Comparison of ENCODE assay signal across 16 cellular contexts in genomic region chr5:78610163-78610583, GRCh38. TPM values are rescaled to one million over a fixed set of nuclear protein-coding genes. Genes with fewer than 3 reads are reported as not detected.
DNase-seq lines count a peak whose midpoint lies in the region; ATAC-seq, FAIRE-seq and TF ChIP-seq lines count a peak whose summit lies in the region.
"Had no signal": no experiment of that assay in that cellular context is flagged by ENCODE, and none has a peak within 500 bp of the region (broad histone marks: within the 10 kb centered on the region; RNA-seq: fewer than 3 reads in every experiment).

No MANE protein-coding gene starts in this region.

- no peaks in the 10 kb centered on the region for H3K9me2 ChIP-seq in PC-3 (replicated peaks; ENCODE audit: low read length)

- H3K79me2 ChIP-seq in PC-3 (ENCODE audit: low read length) = peaks cover 38% of the 10 kb centered on the region

- TF ChIP-seq CTCF in body of pancreas (IDR thresholded peaks at IDR 0.05) = no peak
- no peak for TF ChIP-seq CTCF in PC-3 (conservative IDR thresholded peaks at IDR 0.05; ENCODE audit: low read depth, low read length)

- TF ChIP-seq POLR2A in H54 (IDR thresholded peaks at IDR 0.05; ENCODE audit: low read depth, low read length) (no peak), body of pancreas (IDR thresholded peaks at IDR 0.05) (no peak)

- BruUV-seq in PC-3 (replicated peaks; lab: Mats Ljungman, UMichigan) = no TSS peak

- H3K4me1 ChIP-seq in body of pancreas (peaks cover 9% of the 10 kb centered on the region), right cardiac atrium (ENCODE audit: control insufficient read depth, insufficient read depth, low read length) (no peaks in the 10 kb centered on the region), PC-3 (ENCODE audit: insufficient read depth, low read length) (peaks cover 37% of the 10 kb centered on the region)

- H3K36me3 ChIP-seq in body of pancreas (replicated peaks in 1 of 2; ENCODE audit: insufficient read depth in 1 of 2, low read depth in 2 of 2) (no peaks in the 10 kb centered on the region), PC-3 (ENCODE audit: low read depth, low read length) (peaks cover 5% of the 10 kb centered on the region)

- 75 to 96% methylated on average over 7 of the region's 7 CpGs for WGBS in body of pancreas, 2 donors
- WGBS in right cardiac atrium = 62% methylated on average over 7 of the region's 7 CpGs

- H3K27me3 ChIP-seq in body of pancreas = no peaks in the 10 kb centered on the region
- no peaks in the 10 kb centered on the region for H3K27me3 ChIP-seq in right cardiac atrium (ENCODE audit: control insufficient read depth, insufficient read depth)
- H3K27me3 ChIP-seq in PC-3 (ENCODE audit: low read length) = no peaks in the 10 kb centered on the region

- H3K27ac ChIP-seq in body of pancreas = no peak overlapping the region
- no peak overlapping the region for H3K27ac ChIP-seq in right cardiac atrium (ENCODE audit: low read length)
- H3K27ac ChIP-seq in PC-3 (ENCODE audit: low read length) = no peak overlapping the region

- no peak overlapping the region for H3K9ac ChIP-seq in PC-3 (ENCODE audit: low read length)

- H3K4me3 ChIP-seq in body of pancreas (no peak overlapping the region), right cardiac atrium (ENCODE audit: low read length) (no peak overlapping the region), PC-3 (ENCODE audit: low read length) (no peak overlapping the region)

- POLR2A ChIA-PET in PC-3 (lab: Charles Lee; ENCODE audit: unreplicated experiment) = no interaction called here

- no peaks in the 10 kb centered on the region for H4K20me1 ChIP-seq in PC-3 (ENCODE audit: low read length)

- no peak overlapping the region for H2AFZ ChIP-seq in PC-3 (ENCODE audit: low read length)

- no peak overlapping the region for H3K4me2 ChIP-seq in PC-3 (ENCODE audit: low read length)

- no peaks in the 10 kb centered on the region for H3F3A ChIP-seq in PC-3 (ENCODE audit: low read length, unreplicated experiment)

- DNase-seq in H54 (ENCODE audit: insufficient read length, low spot score) (peak; percentile 37), body of pancreas (peak in 2 of 4 donors; percentile 32 to 44), right cardiac atrium (peak in 2 of 3 donors; percentile 51 to 60), stromal cell of bone marrow (ENCODE audit: low read depth) (peak; percentile 47), DMS53 treated with DMSO at 0.1 percent for 48 hours (lab: John Stamatoyannopoulos, UW; ENCODE audit: unreplicated experiment) (no peak), PC-3 (no peak)
- DNase-seq: amygdala; Calu3; kidney; NCI-H510A treated with DMSO at 0.1 percent for 48 hours; nucleus accumbens; stimulated activated CD4-positive, alpha-beta T cell treated with anti-CD3 and anti-CD28 coated beads, Interleukin-1b, Interleukin-23, amount 100 ng/mL, for 48 hours; stimulated activated naive CD4-positive, alpha-beta T cell had no signal

- H3K9me3 ChIP-seq in body of pancreas = no peaks in the 10 kb centered on the region
- H3K9me3 ChIP-seq in right cardiac atrium (ENCODE audit: control insufficient read depth, low read length) = no peaks in the 10 kb centered on the region
- no peaks in the 10 kb centered on the region for H3K9me3 ChIP-seq in PC-3 (ENCODE audit: low read length)

- peak; percentile 38 for ATAC-seq in body of pancreas
- peak; percentile 76 to 81 for ATAC-seq in right cardiac atrium
- no peak for ATAC-seq in HG02981 (IDR thresholded peaks at IDR 0.05; ENCODE audit: unreplicated experiment)
- ATAC-seq in PC-3 = no peak
- ATAC-seq in HG03457 (IDR thresholded peaks at IDR 0.05; ENCODE audit: unreplicated experiment) = no peak

- CTCF ChIA-PET in PC-3 (lab: Charles Lee) = no interaction called here

- peak; percentile 23 for FAIRE-seq in H54 (lab: Jason Lieb, UNC)
- FAIRE-seq: kidney, TTC549 had no signal

- intact Hi-C loops in body of pancreas (cut with DNase I) (no loop called here), right cardiac atrium (cut with DNase I) (no loop called here), PC-3 (cut with micrococcal nuclease) (no loop called here)

RNA-seq across cellular contexts. Expression of gene LHFPL2, which starts 38.4 kb away (rescaled TPM):
- 10 to 100 TPM; 15.5 to 18.7 TPM for total RNA-seq in body of pancreas
- 10 to 100 TPM in 3 of 4 donors, 1 to 10 TPM in 1; 9.7 to 21.4 (median 10.9) TPM for total RNA-seq in right cardiac atrium
- polyA plus RNA-seq in right cardiac atrium = 5.6 TPM
- 19.4 and 21.7 TPM in 2 replicates for total RNA-seq in PC-3 (2014; rRNA removed)

Comparison
In these comparisons a context has a peak if more than half of its experiments do, and no peak if none do; other contexts are left out.
1. DNase-seq: peak in H54 (single experiment), right cardiac atrium (2 of 3) and stromal cell of bone marrow (single experiment); none in DMS53 treated with DMSO at 0.1 percent for 48 hours (single experiment) and PC-3 (single experiment).
2. ATAC-seq: peak in body of pancreas (single experiment) and right cardiac atrium (2 of 2); none in HG02981 (single experiment), PC-3 (single experiment) and HG03457 (single experiment).